ENCODE assay signal across 9 cellular contexts in the genomic region with DNA sequence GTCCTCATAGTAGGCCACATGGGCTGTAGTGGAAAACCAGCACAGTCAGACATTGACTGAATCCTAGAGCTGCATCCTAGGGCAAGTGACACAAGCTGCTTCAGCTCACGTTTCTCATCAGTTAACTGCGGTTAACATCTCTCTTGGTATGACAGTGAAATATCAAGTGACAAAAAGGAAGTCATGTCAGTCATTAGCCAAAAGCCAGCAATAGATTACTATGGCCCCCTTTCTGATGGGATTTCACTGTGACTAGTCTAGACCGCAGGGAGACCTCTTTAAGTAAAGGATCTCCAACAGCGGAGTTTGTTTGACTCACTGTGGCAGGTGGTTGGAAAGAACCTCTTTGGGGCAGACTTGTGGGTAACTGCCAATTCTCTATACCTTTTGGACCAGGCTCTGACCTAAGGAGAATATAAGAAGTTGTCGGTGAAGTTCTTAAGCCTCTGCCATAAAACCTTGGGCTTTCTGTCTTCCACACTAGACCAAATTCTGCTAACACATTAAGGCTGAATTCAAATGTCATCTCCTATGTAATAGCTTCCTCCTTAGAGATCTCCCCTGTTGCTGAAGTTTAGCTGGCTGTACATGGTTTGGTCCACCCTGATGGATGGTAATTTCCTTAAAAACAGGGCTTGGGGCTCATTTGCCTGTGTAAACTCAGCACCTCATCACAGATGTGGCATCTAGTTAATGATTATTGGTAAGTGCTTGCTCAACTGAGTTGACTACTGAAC.
DNase-seq lines count a peak whose midpoint lies in the region; ATAC-seq lines count a peak whose summit lies in the region.
"Had no signal": no experiment of that assay in that cellular context is flagged by ENCODE, and none has a peak within 500 bp of the region (broad histone marks: within the 10 kb centered on the region; RNA-seq: fewer than 3 reads in every experiment).

No MANE protein-coding gene starts in this region.

- no peaks in the 10 kb centered on the region for H3K9me3 ChIP-seq in neuronal stem cell (replicated peaks in 1 of 2; ENCODE audit: control insufficient read depth in 2 of 2, insufficient read depth in 1 of 2, low read depth in 1 of 2, low read length in 2 of 2)

- no peak overlapping the region for H2BK5ac ChIP-seq in neuronal stem cell (ENCODE audit: low read length)

- H3K36me3 ChIP-seq in neuronal stem cell (replicated peaks in 1 of 2; ENCODE audit: control insufficient read depth in 2 of 2, insufficient read depth in 2 of 2, low read length in 2 of 2), result no peaks in the 10 kb centered on the region

- H3K23ac ChIP-seq in neuronal stem cell (ENCODE audit: low read depth, low read length, poor library complexity), result no peak overlapping the region

- H3K4ac ChIP-seq in neuronal stem cell (ENCODE audit: low read length), result no peak overlapping the region

- H3K4me1 ChIP-seq in neuronal stem cell (ENCODE audit: control insufficient read depth in 2 of 2, insufficient read depth in 1 of 2, low read depth in 1 of 2, low read length in 2 of 2), result peaks cover 0 to 7% of the 10 kb centered on the region in 2 donors

- H3K4me3 ChIP-seq in neuronal stem cell (ENCODE audit: low read length in 2 of 2), result no peak overlapping the region

- H3K18ac ChIP-seq in neuronal stem cell (ENCODE audit: low read length), result no peak overlapping the region

- no peak overlapping the region for H3K27ac ChIP-seq in neuronal stem cell (replicated peaks; ENCODE audit: low read length)
- H3K27ac ChIP-seq: HL-60 had no signal

- no peak overlapping the region for H2AFZ ChIP-seq in neuronal stem cell (ENCODE audit: low read length)

- WGBS in neuronal stem cell (ENCODE audit: extremely low coverage in 2 of 2, insufficient read length in 2 of 2, insufficient replicate concordance in 1 of 2), 2 donors, result no CpG with 5 or more reads among the region's 5 CpGs

- no peak for DNase-seq in left lobe of liver (ENCODE audit: low spot score)
- no peak for DNase-seq in neuronal stem cell (ENCODE audit: low spot score)
- no peak for DNase-seq in NCI-H510A (lab: John Stamatoyannopoulos, UW)
- DNase-seq in NK-92 treated with Interleukin-12 subunit alpha and Interleukin-12 subunit beta, amount 100 ng/mL, for 24 hours (lab: John Stamatoyannopoulos, UW), result no peak
- DNase-seq in NCI-H748 (lab: John Stamatoyannopoulos, UW; ENCODE audit: unreplicated experiment), result no peak

- H4K8ac ChIP-seq in neuronal stem cell (ENCODE audit: low read depth, low read length), result no peak overlapping the region

- H3K4me2 ChIP-seq in neuronal stem cell (ENCODE audit: insufficient read depth, low read length, poor library complexity, severe bottlenecking), result no peak overlapping the region

- no peak overlapping the region for H4K91ac ChIP-seq in neuronal stem cell (ENCODE audit: low read depth, low read length, poor library complexity)

- no peak overlapping the region for H2BK120ac ChIP-seq in neuronal stem cell (ENCODE audit: low read depth, low read length)

- H3K79me1 ChIP-seq in neuronal stem cell (ENCODE audit: low read depth, low read length), result no peaks in the 10 kb centered on the region

- H3K9ac ChIP-seq in neuronal stem cell (ENCODE audit: low read depth, low read length, poor library complexity), result no peak overlapping the region

- ATAC-seq in GM18499 (IDR thresholded peaks at IDR 0.05; ENCODE audit: insufficient read depth, unreplicated experiment) (peak; percentile 64), GM21367 (IDR thresholded peaks at IDR 0.05; ENCODE audit: unreplicated experiment) (peak; percentile 53), HG03520 (IDR thresholded peaks at IDR 0.05; ENCODE audit: unreplicated experiment) (peak; percentile 74), left lobe of liver (peak; percentile 75)

- H3K27me3 ChIP-seq in neuronal stem cell (ENCODE audit: control insufficient read depth in 3 of 3, insufficient read depth in 3 of 3, low read depth in 1 of 3, low read length in 3 of 3), result no peaks in the 10 kb centered on the region

- H2BK12ac ChIP-seq in neuronal stem cell (ENCODE audit: low read length), result no peak overlapping the region

- H3K14ac ChIP-seq in neuronal stem cell (ENCODE audit: low read length), result no peak overlapping the region

- no peak overlapping the region for H2BK15ac ChIP-seq in neuronal stem cell (ENCODE audit: low read length)

- no peak overlapping the region for H2AK5ac ChIP-seq in neuronal stem cell (ENCODE audit: low read depth, low read length)
